In the genomic region with DNA sequence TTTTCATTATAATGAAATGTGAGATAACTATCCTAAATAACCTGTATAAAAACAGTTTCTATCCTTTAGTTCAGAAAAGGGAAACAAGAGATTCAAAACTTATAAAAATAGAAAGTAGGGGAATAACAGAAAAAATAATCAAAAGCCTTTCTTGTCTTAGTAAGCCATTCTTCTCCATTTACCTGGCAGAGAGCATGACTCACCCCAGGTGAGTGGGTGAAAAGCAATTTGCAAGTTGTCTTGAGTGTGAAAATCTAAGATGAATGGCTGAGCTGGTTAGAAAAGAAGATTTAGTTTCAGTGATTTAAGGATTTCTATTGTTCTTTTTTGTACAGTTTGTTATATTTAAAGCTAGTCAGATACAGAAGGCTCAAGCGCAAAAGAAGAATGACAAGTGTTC, we compare ENCODE assay signal across 26 cellular contexts.
"Had no signal": no experiment of that assay in that cellular context is flagged by ENCODE, and none has a peak within 500 bp of the region (broad histone marks: within the 10 kb centered on the region; RNA-seq: fewer than 3 reads in every experiment).

No MANE protein-coding gene starts in this region.

- H3K9ac ChIP-seq: neural progenitor cell, parathyroid adenoma had no signal

- H3K4me1 ChIP-seq: esophagus squamous epithelium, neural progenitor cell, parathyroid adenoma, psoas muscle, suprapubic skin, tibial artery, upper lobe of right lung had no signal

- H3K4me3 ChIP-seq: esophagus squamous epithelium, neural progenitor cell, psoas muscle, suprapubic skin, tibial artery, upper lobe of right lung had no signal

- ATAC-seq: natural killer cell, psoas muscle, right cardiac atrium, T-cell, upper lobe of right lung had no signal

- H3K36me3 Mint-ChIP-seq: activated naive CD4-positive, alpha-beta T cell treated with anti-CD3 and anti-CD28 coated beads, Interleukin-2, amount 10 ng/mL, durations not matched to agents 7 days and 5 days; natural killer cell; neural progenitor cell; T-cell had no signal

- H2AFZ ChIP-seq: neural progenitor cell, parathyroid adenoma had no signal

- H3K9me3 ChIP-seq: esophagus squamous epithelium, psoas muscle, suprapubic skin, tibial artery, upper lobe of right lung had no signal

- FAIRE-seq: astrocyte, frontal cortex, islet of Langerhans had no signal

- H3K9me3 Mint-ChIP-seq: endodermal cell, neural progenitor cell had no signal

- DNase-seq: activated B cell treated with CpG ODN at 0.5 μM for 24 hours; activated effector memory CD4-positive, alpha-beta T cell treated with anti-CD3 and anti-CD28 coated beads, Interleukin-2, amount 50 U/mL, for 16 hours; activated naive CD4-positive, alpha-beta T cell treated with anti-CD3 and anti-CD28 coated beads, Interleukin-2, amount 10 ng/mL, durations not matched to agents 7 days and 5 days; activated T-cell treated with anti-CD3 and anti-CD28 coated beads for 4 hours; amniotic stem cell; brain microvascular endothelial cell; central memory CD4-positive, alpha-beta T cell; endodermal cell; esophagus squamous epithelium; mesenchymal stem cell; natural killer cell; occipital lobe; psoas muscle; right cardiac atrium; stimulated activated CD4-positive, alpha-beta T cell treated with anti-CD3 and anti-CD28 coated beads, Interleukin-15, amount 100 ng/mL, for 24 hours; stimulated activated CD4-positive, alpha-beta T cell treated with anti-CD3 and anti-CD28 coated beads, Interleukin-2, amount 100 ng/mL, for 24 hours; stimulated activated naive CD4-positive, alpha-beta T cell; T-cell; tibial artery; upper lobe of right lung had no signal

- H3K4me1 Mint-ChIP-seq: activated B cell treated with CpG ODN at 0.5 μM for 24 hours; activated naive CD4-positive, alpha-beta T cell treated with anti-CD3 and anti-CD28 coated beads, Interleukin-2, amount 10 ng/mL, durations not matched to agents 7 days and 5 days; natural killer cell; neural progenitor cell; T-cell had no signal

- H3K27me3 Mint-ChIP-seq: activated B cell treated with CpG ODN at 0.5 μM for 24 hours; activated naive CD4-positive, alpha-beta T cell treated with anti-CD3 and anti-CD28 coated beads, Interleukin-2, amount 10 ng/mL, durations not matched to agents 7 days and 5 days; T-cell had no signal

- H3K27ac ChIP-seq: brain microvascular endothelial cell, esophagus squamous epithelium, neural progenitor cell, parathyroid adenoma, psoas muscle, suprapubic skin, tibial artery, upper lobe of right lung had no signal

- H3K27ac Mint-ChIP-seq: activated B cell treated with CpG ODN at 0.5 μM for 24 hours; activated naive CD4-positive, alpha-beta T cell treated with anti-CD3 and anti-CD28 coated beads, Interleukin-2, amount 10 ng/mL, durations not matched to agents 7 days and 5 days; endodermal cell; natural killer cell; neural progenitor cell; T-cell had no signal

- H3K79me2 ChIP-seq: parathyroid adenoma had no signal

- H3K4me3 Mint-ChIP-seq: activated B cell treated with CpG ODN at 0.5 μM for 24 hours; activated naive CD4-positive, alpha-beta T cell treated with anti-CD3 and anti-CD28 coated beads, Interleukin-2, amount 10 ng/mL, durations not matched to agents 7 days and 5 days; endodermal cell; natural killer cell; neural progenitor cell; T-cell had no signal

- H3K4me2 ChIP-seq: neural progenitor cell had no signal

- H3K27me3 ChIP-seq: brain microvascular endothelial cell, esophagus squamous epithelium, neural progenitor cell, suprapubic skin, tibial artery, upper lobe of right lung had no signal

- H3K36me3 ChIP-seq: brain microvascular endothelial cell, esophagus squamous epithelium, neural progenitor cell, suprapubic skin, tibial artery, upper lobe of right lung had no signal
